Comparison of ENCODE assay signal across 6 cellular contexts in genomic region chr9:35748239-35748857, GRCh38. TPM values are rescaled to one million over a fixed set of nuclear protein-coding genes. Genes with fewer than 3 reads are reported as not detected.
DNase-seq lines count a peak whose midpoint lies in the region; ATAC-seq lines count a peak whose summit lies in the region.

No MANE protein-coding gene starts in this region.

- H3K27ac ChIP-seq in naive thymus-derived CD4-positive, alpha-beta T cell (ENCODE audit: low read depth, low read length): peak overlapping the region; percentile 87

- no peaks in the 10 kb centered on the region for H3K27me3 Mint-ChIP-seq in naive thymus-derived CD4-positive, alpha-beta T cell

- intact Hi-C loops in naive thymus-derived CD4-positive, alpha-beta T cell (cut with micrococcal nuclease): loop anchor here (1.0 to 5.0 kb wide), 4 partner anchors 8 to 631 kb away; partner anchors contain the start of genes ATOSB (in 1 of the 2) and RECK (in 1 of the 2)

- peaks cover 39 to 72% (median 46%) of the 10 kb centered on the region in 7 donors for H3K4me1 Mint-ChIP-seq in naive thymus-derived CD4-positive, alpha-beta T cell

- H3K4me3 Mint-ChIP-seq in naive thymus-derived CD4-positive, alpha-beta T cell: peak overlapping the region; percentile 78 to 93 (median 90)

- H3K27me3 ChIP-seq in naive thymus-derived CD4-positive, alpha-beta T cell (ENCODE audit: control insufficient read depth in 2 of 2, insufficient read depth in 2 of 2, low read length in 2 of 2): no peaks in the 10 kb centered on the region

- CTCF ChIA-PET in naive thymus-derived CD4-positive, alpha-beta T cell (lab: Charles Lee): interaction anchor here (0.7 to 5.6 kb wide), 12 partner anchors 8 to 145 kb away, joined by 3 to 61 read pairs (median 4); partner anchors contain the start of genes CCDC107, CREB3, RMRP and TLN1

- peak overlapping the region; percentile 14 to 96 (median 77) for H3K27ac Mint-ChIP-seq in naive thymus-derived CD4-positive, alpha-beta T cell

- H3K4me1 ChIP-seq in naive thymus-derived CD4-positive, alpha-beta T cell (ENCODE audit: control insufficient read depth in 2 of 2, insufficient read depth in 2 of 2, low read length in 2 of 2): peaks cover 32 to 33% of the 10 kb centered on the region in 2 donors

- peak overlapping the region; percentile 84 for H3K4me3 ChIP-seq in naive thymus-derived CD4-positive, alpha-beta T cell (ENCODE audit: low read length)

- POLR2A ChIA-PET in naive thymus-derived CD4-positive, alpha-beta T cell (lab: Charles Lee): interaction anchor here (0.6 to 5.1 kb wide), 15 partner anchors 8 to 147 kb away, joined by 3 to 50 read pairs (median 5); partner anchors contain the start of genes CCDC107, CREB3, RMRP and SPAG8

- DNase-seq in astrocyte of the hippocampus (ENCODE audit: low read depth, low spot score): peak; percentile 28
- peak in 3 of 9 donors; percentile 20 to 26 (median 26) for DNase-seq in naive thymus-derived CD4-positive, alpha-beta T cell
- no peak for DNase-seq in T1000 (lab: John Stamatoyannopoulos, UW)
- DNase-seq in NCI-H1092 treated with DMSO at 0.1 percent for 48 hours (lab: John Stamatoyannopoulos, UW): no peak
- DNase-seq in Kasumi-1 (lab: John Stamatoyannopoulos, UW): no peak

- H3K36me3 Mint-ChIP-seq in naive thymus-derived CD4-positive, alpha-beta T cell: peaks cover 11 to 26% (median 12%) of the 10 kb centered on the region in 5 donors

- H3K36me3 ChIP-seq in naive thymus-derived CD4-positive, alpha-beta T cell (ENCODE audit: control insufficient read depth in 2 of 3, insufficient read depth in 3 of 3, low read length in 3 of 3): peaks cover 4 to 49% (median 7%) of the 10 kb centered on the region in 3 experiments

- H3K9me3 ChIP-seq in naive thymus-derived CD4-positive, alpha-beta T cell (ENCODE audit: control insufficient read depth in 2 of 3, low read length in 3 of 3): no peaks in the 10 kb centered on the region

- H3K9me3 Mint-ChIP-seq in naive thymus-derived CD4-positive, alpha-beta T cell: no peaks in the 10 kb centered on the region

- peak; percentile 7 for ATAC-seq in HG03280 (IDR thresholded peaks at IDR 0.05; ENCODE audit: unreplicated experiment)
- no peak for ATAC-seq in naive thymus-derived CD4-positive, alpha-beta T cell

RNA-seq across cellular contexts. Expression of gene GBA2, which starts 0.7 kb away (rescaled TPM):
- 10 to 100 TPM; 22.7 to 55.4 (median 49.9) TPM for total RNA-seq in naive thymus-derived CD4-positive, alpha-beta T cell
- 10 to 100 TPM; 18.0 to 24.3 TPM for polyA plus RNA-seq in naive thymus-derived CD4-positive, alpha-beta T cell

RNA-seq across cellular contexts. Expression of gene RGP1, which starts 0.7 kb away (rescaled TPM):
- total RNA-seq in naive thymus-derived CD4-positive, alpha-beta T cell: 10 to 100 TPM; 21.2 to 28.8 (median 23.3) TPM
- 1 to 10 TPM; 8.8 to 9.1 TPM for polyA plus RNA-seq in naive thymus-derived CD4-positive, alpha-beta T cell

RNA-seq across cellular contexts. Expression of gene MSMP, which starts 5.7 kb away (rescaled TPM):
- total RNA-seq in naive thymus-derived CD4-positive, alpha-beta T cell: under 1 TPM in 3 of 5 experiments, not detected in 2; 0.48 to 0.84 (median 0.61) TPM
- polyA plus RNA-seq in naive thymus-derived CD4-positive, alpha-beta T cell: not detected

RNA-seq across cellular contexts. Expression of gene CREB3, which starts 15.9 kb away (rescaled TPM):
- 10 to 100 TPM; 13.4 to 22.1 (median 20.9) TPM for total RNA-seq in naive thymus-derived CD4-positive, alpha-beta T cell
- 10 to 100 TPM; 33.2 to 40.2 TPM for polyA plus RNA-seq in naive thymus-derived CD4-positive, alpha-beta T cell

RNA-seq across cellular contexts. Expression of gene TLN1, which starts 16.4 kb away (rescaled TPM):
- 100 to 1,000 TPM; 191 to 369 (median 241) TPM for total RNA-seq in naive thymus-derived CD4-positive, alpha-beta T cell
- polyA plus RNA-seq in naive thymus-derived CD4-positive, alpha-beta T cell: 100 to 1,000 TPM in 1 of 2 donors, 10 to 100 TPM in 1; 33.8 to 112 TPM
